16 cellular contexts compared by ENCODE assay signal in genomic region chrX:55524487-55524886, GRCh38. TPM values are rescaled to one million over a fixed set of nuclear protein-coding genes. Genes with fewer than 3 reads are reported as not detected.
DNase-seq lines count a peak whose midpoint lies in the region; ATAC-seq and TF ChIP-seq lines count a peak whose summit lies in the region.
"Had no signal": no experiment of that assay in that cellular context is flagged by ENCODE, and none has a peak within 500 bp of the region (broad histone marks: within the 10 kb centered on the region; RNA-seq: fewer than 3 reads in every experiment).

No MANE protein-coding gene starts in this region.

- H3K4me2 ChIP-seq in H9 (ENCODE audit: insufficient read depth, insufficient read length, low read length) = no peak overlapping the region
- no peak overlapping the region for H3K4me2 ChIP-seq in PC-3 (ENCODE audit: low read length)

- no peak overlapping the region for H2AK5ac ChIP-seq in H9 (ENCODE audit: insufficient read length, low read length)

- no peaks in the 10 kb centered on the region for H3K23me2 ChIP-seq in H9 (ENCODE audit: insufficient read length, low read depth, low read length, poor library complexity, severe bottlenecking)

- H3K36me3 ChIP-seq in PC-3 (ENCODE audit: low read depth, low read length) = no peaks in the 10 kb centered on the region
- H3K36me3 ChIP-seq: ascending aorta, esophagus muscularis mucosa had no signal

- no peak overlapping the region for H2BK5ac ChIP-seq in H9 (ENCODE audit: insufficient read length, low read length)

- no peaks in the 10 kb centered on the region for H3F3A ChIP-seq in PC-3 (ENCODE audit: low read length, unreplicated experiment)

- H3T11ph ChIP-seq in H9 (ENCODE audit: low read length) = no peak overlapping the region

- H4K5ac ChIP-seq in H9 (ENCODE audit: insufficient read length, low read depth, low read length) = no peak overlapping the region

- intact Hi-C loops in PC-3 (cut with micrococcal nuclease) = no loop called here

- H3K27me3 ChIP-seq in H9 (ENCODE audit: insufficient read depth, low read length) (no peaks in the 10 kb centered on the region), PC-3 (ENCODE audit: low read length) (no peaks in the 10 kb centered on the region)
- H3K27me3 ChIP-seq: ascending aorta, esophagus muscularis mucosa had no signal

- H3K79me2 ChIP-seq in H9 (ENCODE audit: insufficient read depth, low read length) = no peaks in the 10 kb centered on the region
- H3K79me2 ChIP-seq in PC-3 (ENCODE audit: low read length) = no peaks in the 10 kb centered on the region

- no peaks in the 10 kb centered on the region for H3K9me2 ChIP-seq in PC-3 (replicated peaks; ENCODE audit: low read length)

- H3K4ac ChIP-seq in H9 (ENCODE audit: low read depth, low read length) = no peak overlapping the region

- no peak overlapping the region for H3K27ac ChIP-seq in H9 (ENCODE audit: insufficient read length, low read depth, low read length)
- H3K27ac ChIP-seq in PC-3 (ENCODE audit: low read length) = no peak overlapping the region
- H3K27ac ChIP-seq: ascending aorta, esophagus muscularis mucosa had no signal

- 0 out of 3 replicates have a peak, but pooled peaks have one; percentile 11 for TF ChIP-seq CTCF in H9 (conservative IDR thresholded peaks at IDR 0.05)
- TF ChIP-seq CTCF in PC-3 (conservative IDR thresholded peaks at IDR 0.05; ENCODE audit: low read depth, low read length) = no peak

- H2BK20ac ChIP-seq in H9 (ENCODE audit: low read depth, low read length, poor library complexity, severe bottlenecking) = no peak overlapping the region

- H2BK15ac ChIP-seq in H9 (ENCODE audit: low read depth, low read length) = no peak overlapping the region

- H3K36me3 Mint-ChIP-seq in H9 (ENCODE audit: insufficient read depth in 1 of 3, low read depth in 3 of 3) = no peaks in the 10 kb centered on the region; a peak in 1 of 7 replicates
- H3K36me3 Mint-ChIP-seq: CD4-positive, CD25-positive, alpha-beta regulatory T cell had no signal

- H3K4me3 ChIP-seq in PC-3 (ENCODE audit: low read length) = no peak overlapping the region
- H3K4me3 ChIP-seq: ascending aorta, esophagus muscularis mucosa had no signal

- H3K9me3 ChIP-seq in H9 (ENCODE audit: control insufficient read depth, low read depth, low read length) (peaks cover 54% of the 10 kb centered on the region), PC-3 (ENCODE audit: low read length) (no peaks in the 10 kb centered on the region)
- H3K9me3 ChIP-seq: ascending aorta, esophagus muscularis mucosa had no signal

- H4K20me1 ChIP-seq in H9 (ENCODE audit: control insufficient read depth, insufficient read depth, insufficient read length) (no peaks in the 10 kb centered on the region), PC-3 (ENCODE audit: low read length) (no peaks in the 10 kb centered on the region)

- peaks cover 4% of the 10 kb centered on the region; the same call in 1 of the 2 replicates for H3K27me3 Mint-ChIP-seq in H9 (ENCODE audit: low read depth)

- no peaks in the 10 kb centered on the region for H3K4me1 Mint-ChIP-seq in H9
- H3K4me1 Mint-ChIP-seq: CD4-positive, CD25-positive, alpha-beta regulatory T cell had no signal

- no peaks in the 10 kb centered on the region for H3K79me1 ChIP-seq in H9 (ENCODE audit: insufficient read depth, low read depth, low read length, poor library complexity, severe bottlenecking)

- H2BK12ac ChIP-seq in H9 (ENCODE audit: insufficient read length, low read depth, low read length) = no peak overlapping the region

- H2AFZ ChIP-seq in H9 (ENCODE audit: low read length) (no peak overlapping the region), PC-3 (ENCODE audit: low read length) (no peak overlapping the region)

- no peak overlapping the region for H3K23ac ChIP-seq in H9 (ENCODE audit: insufficient read length, low read depth, low read length)

- no peak for ATAC-seq in PC-3
- ATAC-seq: left ventricle myocardium superior had no signal

- H3K27ac Mint-ChIP-seq in H9 = no peak overlapping the region
- H3K27ac Mint-ChIP-seq: CD4-positive, CD25-positive, alpha-beta regulatory T cell; dendritic cell treated with granulocyte-macrophage colony-stimulating factor and Interleukin-4, amounts not matched to agents 40 ng/mL and 50 ng/mL, for 4 days had no signal

- no peak overlapping the region for H3K56ac ChIP-seq in H9 (ENCODE audit: insufficient read length, low read depth, low read length)

- H4K8ac ChIP-seq in H9 (replicated peaks; ENCODE audit: insufficient read length, low read depth, low read length) = no peak overlapping the region

- no peak overlapping the region for H3K18ac ChIP-seq in H9 (ENCODE audit: insufficient read length, low read depth, low read length)

- whole genome bisulfite sequencing in H9 (ENCODE audit: extremely low coverage, insufficient read length, low lambda C conversion rate) = no CpG with 5 or more reads among the region's 3 CpGs

- CTCF ChIA-PET in PC-3 (lab: Charles Lee) = no interaction called here

- H4K91ac ChIP-seq in H9 (ENCODE audit: insufficient read length, low read depth, low read length) = no peak overlapping the region

- peaks cover 62 to 82% of the 10 kb centered on the region in 2 experiments for H3K9me3 Mint-ChIP-seq in H9
- H3K9me3 Mint-ChIP-seq: CD4-positive, CD25-positive, alpha-beta regulatory T cell; dendritic cell treated with granulocyte-macrophage colony-stimulating factor and Interleukin-4, amounts not matched to agents 40 ng/mL and 50 ng/mL, for 4 days had no signal

- no peak for DNase-seq in H9
- DNase-seq in PC-3 = peak; percentile 1
- peak; percentile 0 for DNase-seq in fibroblast of peridontal ligament (ENCODE audit: extremely low read depth)
- DNase-seq in pons (ENCODE audit: low spot score) = peak; percentile 1
- DNase-seq in AML-193 (lab: John Stamatoyannopoulos, UW) = no peak
- DNase-seq in cerebellum (ENCODE audit: low spot score) = no peak
- DNase-seq in stimulated activated naive CD4-positive, alpha-beta T cell treated with Interleukin-2 at 50 U/mL for 16 hours (lab: John Stamatoyannopoulos, UW) = no peak
- DNase-seq: activated CD4-positive, alpha-beta T cell treated with anti-CD3 and anti-CD28 coated beads for 1 hour; GOT3; left ventricle myocardium superior; NCI-H2029; NCI-H774 had no signal

- no peak overlapping the region for H3K9ac ChIP-seq in H9 (ENCODE audit: extremely low read depth, insufficient read length, low read length)
- H3K9ac ChIP-seq in PC-3 (ENCODE audit: low read length) = no peak overlapping the region

- H2BK120ac ChIP-seq in H9 (ENCODE audit: low read depth, low read length, poor library complexity, severe bottlenecking) = no peak overlapping the region

- BruUV-seq in PC-3 (replicated peaks; lab: Mats Ljungman, UMichigan) = no TSS peak

- H3K4me1 ChIP-seq in H9 (ENCODE audit: insufficient read depth, low read length) (no peaks in the 10 kb centered on the region), PC-3 (ENCODE audit: insufficient read depth, low read length) (no peaks in the 10 kb centered on the region)
- H3K4me1 ChIP-seq: ascending aorta, esophagus muscularis mucosa had no signal

- H3K4me3 Mint-ChIP-seq in H9 = no peak overlapping the region
- H3K4me3 Mint-ChIP-seq: CD4-positive, CD25-positive, alpha-beta regulatory T cell; dendritic cell treated with granulocyte-macrophage colony-stimulating factor and Interleukin-4, amounts not matched to agents 40 ng/mL and 50 ng/mL, for 4 days had no signal

- no peak overlapping the region for H3K14ac ChIP-seq in H9 (ENCODE audit: insufficient read depth, low read length)

- POLR2A ChIA-PET in PC-3 (lab: Charles Lee; ENCODE audit: unreplicated experiment) = no interaction called here

RNA-seq across cellular contexts. Expression of gene USP51, which starts 34.8 kb away (rescaled TPM):
- total RNA-seq in H9 (2021) (6.2 and 6.8 TPM in 2 replicates), PC-3 (2014; rRNA removed) (0.22 TPM in 1 of 2 replicates, not detected in the other), cerebellum (7.5 TPM)

Comparison
In these comparisons a context has a peak if more than half of its experiments do, and no peak if none do; other contexts are left out.
1. DNase-seq: peak in PC-3 (single experiment), fibroblast of peridontal ligament (single experiment) and pons (single experiment); none in H9 (single experiment), AML-193 (0 of 2), cerebellum (single experiment) and stimulated activated naive CD4-positive, alpha-beta T cell treated with Interleukin-2 at 50 U/mL for 16 hours (single experiment).